ENCODE assay signal across 10 cellular contexts in genomic region chr6:12356983-12357972, GRCh38.
A peak's percentile ranks its signal among the peaks of the same experiment; 100 is the strongest.
DNase-seq lines count a peak whose midpoint lies in the region; ATAC-seq and TF ChIP-seq lines count a peak whose summit lies in the region.
"Had no signal": no experiment of that assay in that cellular context is flagged by ENCODE, and none has a peak within 500 bp of the region (broad histone marks: within the 10 kb centered on the region; RNA-seq: fewer than 3 reads in every experiment).

No MANE protein-coding gene starts in this region.

- ATAC-seq in GM19463 (IDR thresholded peaks at IDR 0.05; ENCODE audit: unreplicated experiment) (peak; percentile 57), HG03139 (IDR thresholded peaks at IDR 0.05; ENCODE audit: unreplicated experiment) (peak; percentile 84)
- ATAC-seq: gastrocnemius medialis had no signal

- no peak overlapping the region for H3K4me3 ChIP-seq in epithelial cell of esophagus (ENCODE audit: low read length)
- no peak overlapping the region for H3K4me3 ChIP-seq in prostate gland
- no peak overlapping the region for H3K4me3 ChIP-seq in esophagus squamous epithelium
- H3K4me3 ChIP-seq: gastrocnemius medialis had no signal

- H3K9me3 ChIP-seq in prostate gland: no peaks in the 10 kb centered on the region
- H3K9me3 ChIP-seq in esophagus squamous epithelium: peaks cover 0 to 4% (median 0%) of the 10 kb centered on the region in 3 donors
- H3K9me3 ChIP-seq: gastrocnemius medialis had no signal

- TF ChIP-seq POLR2A in prostate gland (IDR thresholded peaks at IDR 0.05) (no peak), esophagus squamous epithelium (IDR thresholded peaks at IDR 0.05) (no peak)

- no peak overlapping the region for H3K27ac ChIP-seq in prostate gland
- H3K27ac ChIP-seq in esophagus squamous epithelium: no peak overlapping the region
- H3K27ac ChIP-seq: gastrocnemius medialis had no signal

- intact Hi-C loops in prostate gland (cut with DNase I) (no loop called here), esophagus squamous epithelium (cut with DNase I) (no loop called here)

- no peak for TF ChIP-seq CTCF in epithelial cell of esophagus (IDR thresholded peaks at IDR 0.05; ENCODE audit: insufficient read depth, low read depth, low read length, missing control alignments)
- TF ChIP-seq CTCF in prostate gland (IDR thresholded peaks at IDR 0.05): no peak
- TF ChIP-seq CTCF in esophagus squamous epithelium (IDR thresholded peaks at IDR 0.05): no peak

- no peaks in the 10 kb centered on the region for H3K27me3 ChIP-seq in prostate gland (replicated peaks; ENCODE audit: insufficient read depth)
- no peaks in the 10 kb centered on the region for H3K27me3 ChIP-seq in esophagus squamous epithelium
- H3K27me3 ChIP-seq: gastrocnemius medialis had no signal

- peak; percentile 29 for DNase-seq in EH (ENCODE audit: low read depth)
- peak; percentile 76 for DNase-seq in epithelial cell of esophagus (ENCODE audit: low read depth)
- DNase-seq in NCI-H82 (lab: John Stamatoyannopoulos, UW): no peak
- DNase-seq in prostate gland (ENCODE audit: low spot score): no peak
- no peak for DNase-seq in DMS153 (lab: John Stamatoyannopoulos, UW)
- DNase-seq in esophagus squamous epithelium (lab: John Stamatoyannopoulos, UW): no peak
- DNase-seq: Calu3, gastrocnemius medialis had no signal

- H3K4me1 ChIP-seq in prostate gland (replicated peaks) (no peaks in the 10 kb centered on the region), esophagus squamous epithelium (peaks cover 0 to 38% (median 9%) of the 10 kb centered on the region in 3 donors)
- H3K4me1 ChIP-seq: gastrocnemius medialis had no signal

- WGBS in prostate gland: 77% methylated on average over 11 of the region's 11 CpGs
- WGBS in esophagus squamous epithelium, 2 donors: 54 to 79% methylated on average over 11 of the region's 11 CpGs

- H3K36me3 ChIP-seq in prostate gland: no peaks in the 10 kb centered on the region
- H3K36me3 ChIP-seq in esophagus squamous epithelium: no peaks in the 10 kb centered on the region
- H3K36me3 ChIP-seq: gastrocnemius medialis had no signal

Comparison
In these comparisons a context has a peak if more than half of its experiments do, and no peak if none do; other contexts are left out.
1. DNase-seq: peak in EH (single experiment) and epithelial cell of esophagus (single experiment); none in NCI-H82 (single experiment), prostate gland (single experiment), DMS153 (single experiment) and esophagus squamous epithelium (single experiment).